26 cellular contexts compared by ENCODE assay signal in genomic region chr21:45909238-45909785, GRCh38.
"Had no signal": no experiment of that assay in that cellular context is flagged by ENCODE, and none has a peak within 500 bp of the region (broad histone marks: within the 10 kb centered on the region; RNA-seq: fewer than 3 reads in every experiment).

No MANE protein-coding gene starts in this region.

- H3K4me1 Mint-ChIP-seq: immature natural killer cell; stimulated activated naive CD8-positive, alpha-beta T cell treated with anti-CD3 and anti-CD28 coated beads, Interleukin-15, amount 100 ng/mL, for 72 hours had no signal

- H3K4me3 ChIP-seq: esophagus squamous epithelium, gastroesophageal sphincter, left ventricle myocardium inferior, lung, neural progenitor cell, prostate gland, testis, tibial nerve, upper lobe of right lung had no signal

- FAIRE-seq: keratinocyte, small intestine had no signal

- ATAC-seq: gastroesophageal sphincter; left cardiac atrium; stimulated activated effector memory CD8-positive, alpha-beta T cell treated with anti-CD3 and anti-CD28 coated beads, Interleukin-12 subunit alpha, Interleukin-12 subunit beta, amount 100 ng/mL, for 72 hours; upper lobe of right lung had no signal

- H3K9ac ChIP-seq: neural progenitor cell, parathyroid adenoma had no signal

- H3K4me3 Mint-ChIP-seq: immature natural killer cell; natural killer cell treated with Interleukin-12 subunit alpha and Interleukin-12 subunit beta and Interleukin-15 and Interleukin-18, amount 100 ng/mL, for 72 hours; neural progenitor cell; stimulated activated effector memory CD8-positive, alpha-beta T cell treated with anti-CD3 and anti-CD28 coated beads, Interleukin-12 subunit alpha, Interleukin-12 subunit beta, amount 100 ng/mL, for 72 hours; stimulated activated naive CD8-positive, alpha-beta T cell treated with anti-CD3 and anti-CD28 coated beads, Interleukin-15, amount 100 ng/mL, for 72 hours had no signal

- H3K36me3 ChIP-seq: esophagus squamous epithelium, left ventricle myocardium inferior, neural progenitor cell, prostate gland, upper lobe of right lung had no signal

- H3K9me3 ChIP-seq: esophagus squamous epithelium, gastroesophageal sphincter, left ventricle myocardium inferior, prostate gland, testis, tibial nerve, upper lobe of right lung had no signal

- H3K9me3 Mint-ChIP-seq: immature natural killer cell; natural killer cell treated with Interleukin-12 subunit alpha and Interleukin-12 subunit beta and Interleukin-15 and Interleukin-18, amount 100 ng/mL, for 72 hours; neural progenitor cell; stimulated activated effector memory CD8-positive, alpha-beta T cell treated with anti-CD3 and anti-CD28 coated beads, Interleukin-12 subunit alpha, Interleukin-12 subunit beta, amount 100 ng/mL, for 72 hours; stimulated activated naive CD8-positive, alpha-beta T cell treated with anti-CD3 and anti-CD28 coated beads, Interleukin-15, amount 100 ng/mL, for 72 hours had no signal

- H3K36me3 Mint-ChIP-seq: immature natural killer cell; natural killer cell treated with Interleukin-12 subunit alpha and Interleukin-12 subunit beta and Interleukin-15 and Interleukin-18, amount 100 ng/mL, for 72 hours; neural progenitor cell; stimulated activated effector memory CD8-positive, alpha-beta T cell treated with anti-CD3 and anti-CD28 coated beads, Interleukin-12 subunit alpha, Interleukin-12 subunit beta, amount 100 ng/mL, for 72 hours had no signal

- DNase-seq: effector memory CD4-positive, alpha-beta T cell; esophagus squamous epithelium; foreskin fibroblast; glutamatergic neuron; immature natural killer cell; left cardiac atrium; left ventricle myocardium inferior; mesenchymal stem cell; midbrain; occipital lobe; retina; small intestine; stimulated activated CD4-positive, alpha-beta T cell treated with anti-CD3 and anti-CD28 coated beads, Interleukin-2, amount 100 ng/mL, for 48 hours; stimulated activated CD8-positive, alpha-beta memory T cell treated with anti-CD3 and anti-CD28 coated beads, Interleukin-4, amount 100 ng/mL, for 48 hours; stimulated activated naive CD8-positive, alpha-beta T cell treated with anti-CD3 and anti-CD28 coated beads, Interleukin-15, amount 100 ng/mL, for 72 hours; testis; upper lobe of right lung had no signal

- H3K4me1 ChIP-seq: esophagus squamous epithelium, neural progenitor cell, parathyroid adenoma, prostate gland, upper lobe of right lung had no signal

- H3K27ac Mint-ChIP-seq: immature natural killer cell; natural killer cell treated with Interleukin-12 subunit alpha and Interleukin-12 subunit beta and Interleukin-15 and Interleukin-18, amount 100 ng/mL, for 72 hours; neural progenitor cell; stimulated activated effector memory CD8-positive, alpha-beta T cell treated with anti-CD3 and anti-CD28 coated beads, Interleukin-12 subunit alpha, Interleukin-12 subunit beta, amount 100 ng/mL, for 72 hours; stimulated activated naive CD8-positive, alpha-beta T cell treated with anti-CD3 and anti-CD28 coated beads, Interleukin-15, amount 100 ng/mL, for 72 hours had no signal

- H3K27me3 Mint-ChIP-seq: natural killer cell treated with Interleukin-12 subunit alpha and Interleukin-12 subunit beta and Interleukin-15 and Interleukin-18, amount 100 ng/mL, for 72 hours; stimulated activated naive CD8-positive, alpha-beta T cell treated with anti-CD3 and anti-CD28 coated beads, Interleukin-15, amount 100 ng/mL, for 72 hours had no signal

- H3K27me3 ChIP-seq: esophagus squamous epithelium, gastroesophageal sphincter, neural progenitor cell, testis, tibial nerve, upper lobe of right lung had no signal

- H3K27ac ChIP-seq: gastroesophageal sphincter, left ventricle myocardium inferior, neural progenitor cell, parathyroid adenoma, prostate gland, testis, tibial nerve, upper lobe of right lung had no signal
